In the genomic region with DNA sequence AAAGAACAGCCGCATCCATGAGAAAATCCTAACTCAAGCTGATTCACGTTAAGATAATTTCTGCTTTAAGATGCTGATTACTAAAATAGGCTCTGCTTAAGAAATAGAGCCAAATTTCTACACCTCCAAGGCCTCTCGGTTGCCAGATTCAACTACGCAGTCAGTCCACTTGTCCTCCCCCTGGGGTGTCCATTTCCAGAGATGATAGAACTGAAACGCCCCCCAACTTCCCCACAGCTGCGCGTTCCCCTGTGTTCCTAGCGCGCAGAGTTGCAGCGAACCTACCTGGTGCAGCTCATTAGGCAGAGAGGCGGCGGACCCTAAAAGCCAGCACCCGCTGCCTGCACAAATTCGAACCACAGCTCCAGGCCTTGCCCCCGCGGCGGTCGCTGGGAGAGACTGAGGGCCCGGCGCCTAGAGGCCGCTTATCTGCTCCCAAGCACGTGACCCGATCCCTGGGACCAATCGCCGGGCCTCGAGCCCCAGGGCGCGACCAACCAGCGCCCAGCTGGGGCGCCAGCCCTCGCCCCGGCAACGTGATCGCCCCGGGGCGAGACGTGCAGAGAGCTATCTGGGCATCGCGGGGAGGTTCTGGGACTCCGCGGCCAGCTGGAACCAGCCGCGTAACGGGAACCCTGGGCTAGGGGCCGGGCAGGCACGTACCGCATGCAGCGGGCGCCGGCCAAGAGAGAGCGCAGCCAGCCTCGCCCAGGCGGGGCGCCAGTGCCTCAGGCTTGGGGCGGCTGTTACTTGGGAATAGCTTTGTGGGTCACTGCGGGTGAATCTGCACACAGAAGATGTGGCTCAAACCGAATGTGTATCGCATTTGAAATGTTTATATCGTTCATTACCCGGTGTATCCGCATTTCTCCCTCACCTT, we compare ENCODE assay signal across 8 cellular contexts. TPM values are rescaled to one million over a fixed set of nuclear protein-coding genes. Genes with fewer than 3 reads are reported as not detected.
DNase-seq lines count a peak whose midpoint lies in the region; ATAC-seq and TF ChIP-seq lines count a peak whose summit lies in the region.

A gene (minus strand): TSS at position 401 of the 880 bp plus-strand sequence. CDS start 102 bp downstream, at position 299.

- no TSS peak for BruUV-seq in MCF 10A (replicated peaks; lab: Mats Ljungman, UMichigan)

- peak; percentile 68 for ATAC-seq in GM21526 (IDR thresholded peaks at IDR 0.05; ENCODE audit: low FRiP score, unreplicated experiment)

- H3K36me3 Mint-ChIP-seq in T-helper 1 cell treated with Interleukin-12 subunit alpha and Interleukin-12 subunit beta and Interleukin-4 antibody, amounts not matched to agents 30 μg/mL and 1 μg/mL, for 36 hours (ENCODE audit: low read depth): no peaks in the 10 kb centered on the region
- H3K36me3 Mint-ChIP-seq in MCF 10A (ENCODE audit: insufficient read depth, unreplicated experiment): no peaks in the 10 kb centered on the region

- H3K27me3 Mint-ChIP-seq in T-helper 1 cell treated with Interleukin-12 subunit alpha and Interleukin-12 subunit beta and Interleukin-4 antibody, amounts not matched to agents 30 μg/mL and 1 μg/mL, for 36 hours (ENCODE audit: low read depth): peaks cover 54% of the 10 kb centered on the region
- no peaks in the 10 kb centered on the region for H3K27me3 Mint-ChIP-seq in MCF 10A (ENCODE audit: insufficient read depth, unreplicated experiment)

- peak within 1 kb of the TSS; percentile 38 for H3K9ac ChIP-seq in rectal smooth muscle tissue (ENCODE audit: low read length)

- TF ChIP-seq CTCF in MCF 10A (IDR thresholded peaks at IDR 0.05; ENCODE audit: unreplicated experiment): no peak

- DNase-seq in D341Med (ENCODE audit: low spot score) (peak; percentile 76), Kasumi-1 (lab: John Stamatoyannopoulos, UW) (peak; percentile 55), MCF 10A (ENCODE audit: unreplicated experiment) (peak; percentile 45), iPS DF 4.7 (ENCODE audit: extremely low read depth, low spot score) (peak; percentile 11), NCI-H146 (lab: John Stamatoyannopoulos, UW) (no peak)

- peak within 1 kb of the TSS; percentile 87 for H3K4me3 ChIP-seq in rectal smooth muscle tissue (ENCODE audit: low read length)

- H3K27ac Mint-ChIP-seq in T-helper 1 cell treated with Interleukin-12 subunit alpha and Interleukin-12 subunit beta and Interleukin-4 antibody, amounts not matched to agents 30 μg/mL and 1 μg/mL, for 36 hours: no peak within 1 kb of the TSS
- no peak within 1 kb of the TSS for H3K27ac Mint-ChIP-seq in MCF 10A (ENCODE audit: low read depth, unreplicated experiment)

- H3K27me3 ChIP-seq in rectal smooth muscle tissue (ENCODE audit: control insufficient read depth, insufficient read depth, low read length): no peaks in the 10 kb centered on the region

- CTCF ChIA-PET in MCF 10A (lab: Yijun Ruan, JAX): interaction anchor here (0.5 to 5.8 kb wide), 9 partner anchors 9 to 334 kb away, joined by 3 to 106 read pairs (median 6); no protein-coding TSS in a partner anchor

- no peaks in the 10 kb centered on the region for H3K9me3 Mint-ChIP-seq in T-helper 1 cell treated with Interleukin-12 subunit alpha and Interleukin-12 subunit beta and Interleukin-4 antibody, amounts not matched to agents 30 μg/mL and 1 μg/mL, for 36 hours
- H3K9me3 Mint-ChIP-seq in MCF 10A (ENCODE audit: unreplicated experiment): no peaks in the 10 kb centered on the region

- peaks cover 2% of the 10 kb centered on the region for H3K36me3 ChIP-seq in rectal smooth muscle tissue (ENCODE audit: control insufficient read depth, insufficient read depth, low read length)

- peaks cover 20% of the 10 kb centered on the region for H3K4me1 ChIP-seq in rectal smooth muscle tissue (ENCODE audit: control insufficient read depth, insufficient read depth, low read length)

- peaks cover 6% of the 10 kb centered on the region for H3K4me1 Mint-ChIP-seq in T-helper 1 cell treated with Interleukin-12 subunit alpha and Interleukin-12 subunit beta and Interleukin-4 antibody, amounts not matched to agents 30 μg/mL and 1 μg/mL, for 36 hours (ENCODE audit: low read depth)
- H3K4me1 Mint-ChIP-seq in MCF 10A (ENCODE audit: insufficient read depth, unreplicated experiment): no peaks in the 10 kb centered on the region

- peak within 1 kb of the TSS; percentile 61 for H3K4me3 Mint-ChIP-seq in T-helper 1 cell treated with Interleukin-12 subunit alpha and Interleukin-12 subunit beta and Interleukin-4 antibody, amounts not matched to agents 30 μg/mL and 1 μg/mL, for 36 hours
- peak within 1 kb of the TSS; percentile 61 for H3K4me3 Mint-ChIP-seq in MCF 10A (ENCODE audit: unreplicated experiment)

- POLR2A ChIA-PET in MCF 10A (lab: Yijun Ruan, JAX): interaction anchor here (0.6 to 1.3 kb wide), 5 partner anchors 13 to 224 kb away, joined by 3 to 6 read pairs (median 3); no protein-coding TSS in a partner anchor

- peak within 1 kb of the TSS; percentile 86 for H3K27ac ChIP-seq in rectal smooth muscle tissue (ENCODE audit: low read depth, low read length)

- intact Hi-C loops in MCF 10A (cut with micrococcal nuclease): no loop called here

RNA-seq across cellular contexts. Expression of the gene that starts here (rescaled TPM):
- total RNA-seq in MCF 10A (2022): 0.30 and 0.47 TPM in 2 replicates

Comparison
In these comparisons a context has a peak if more than half of its experiments do, and no peak if none do; other contexts are left out.
1. Peak in DNase-seq in MCF 10A; RNA of the gene not detected or under 1 TPM.